Comparison of ENCODE assay signal across 9 cellular contexts in the genomic region with DNA sequence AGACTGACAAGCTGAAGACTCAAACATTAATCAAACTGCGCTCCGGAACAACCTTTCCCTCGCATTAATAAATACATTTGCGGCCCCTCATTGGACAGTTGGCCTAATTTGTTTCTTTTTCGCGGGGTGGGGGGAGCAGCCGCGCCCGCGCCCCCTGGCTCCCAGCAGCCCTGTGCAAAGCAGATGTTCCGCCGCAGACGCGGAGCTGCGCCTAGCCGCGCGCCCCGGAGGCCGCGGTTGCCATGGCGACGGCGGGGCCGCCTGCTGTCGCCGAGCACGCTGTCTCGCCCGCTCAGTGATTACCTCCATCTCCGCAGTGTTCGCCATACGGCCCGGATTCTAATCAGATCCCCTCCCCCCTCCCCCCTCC. TPM values are rescaled to one million over a fixed set of nuclear protein-coding genes. Genes with fewer than 3 reads are reported as not detected.
DNase-seq lines count a peak whose midpoint lies in the region; ATAC-seq and TF ChIP-seq lines count a peak whose summit lies in the region.
"Had no signal": no experiment of that assay in that cellular context is flagged by ENCODE, and none has a peak within 500 bp of the region (broad histone marks: within the 10 kb centered on the region; RNA-seq: fewer than 3 reads in every experiment).

No MANE protein-coding gene starts in this region.

- no peaks in the 10 kb centered on the region for H3K36me3 ChIP-seq in mammary epithelial cell (ENCODE audit: insufficient read depth, low read length)

- ATAC-seq in left lobe of liver (peak; percentile 39), HG02981 (IDR thresholded peaks at IDR 0.05; ENCODE audit: unreplicated experiment) (no peak)

- H3K9ac ChIP-seq in mammary epithelial cell (ENCODE audit: insufficient read depth, low read length), result no peak overlapping the region

- no peaks in the 10 kb centered on the region for H3K27me3 ChIP-seq in mammary epithelial cell (ENCODE audit: insufficient read depth, low read length)

- no peaks in the 10 kb centered on the region for H3K9me3 ChIP-seq in mammary epithelial cell (replicated peaks; ENCODE audit: insufficient read depth, low read length)

- dilution Hi-C loops in mammary epithelial cell (cut with HindIII; ENCODE audit: low sequenced_read_pairs), result no loop called here

- DNase-seq in NCI-H1105 (lab: John Stamatoyannopoulos, UW), result peak; percentile 87
- peak; percentile 41 for DNase-seq in T-helper 22 cell (ENCODE audit: low read depth)
- DNase-seq in mammary epithelial cell, result no peak
- no peak for DNase-seq in left lobe of liver (ENCODE audit: low spot score)
- peak; percentile 41 for DNase-seq in stimulated activated CD8-positive, alpha-beta memory T cell treated with anti-CD3 and anti-CD28 coated beads, Interleukin-12 subunit alpha, Interleukin-12 subunit beta, amount 100 ng/mL, for 4 hours (ENCODE audit: low read depth)
- DNase-seq in ureter (ENCODE audit: low spot score), result no peak

- 12% methylated on average over 12 of the region's 34 CpGs for WGBS in mammary epithelial cell (ENCODE audit: low coverage, missing lambda C conversion rate)

- in situ Hi-C loops in mammary epithelial cell (cut with MboI; ENCODE audit: low sequenced_read_pairs in 2 of 2), result no loop called here

- peak overlapping the region; percentile 96 for H2AFZ ChIP-seq in mammary epithelial cell (ENCODE audit: low read depth, low read length)

- peak overlapping the region; percentile 31; the same call in 1 of the 2 replicates for H3K4me3 ChIP-seq in GM08714 (ENCODE audit: low read length)
- H3K4me3 ChIP-seq in mammary epithelial cell (replicated peaks in 1 of 3; ENCODE audit: insufficient read depth in 1 of 3, low read depth in 2 of 3, low read length in 3 of 3), result peak overlapping the region; percentile 24 to 30 (median 29)

- BruUV-seq in mammary epithelial cell (replicated peaks; lab: Mats Ljungman, UMichigan), result no TSS peak

- H3K27ac ChIP-seq in mammary epithelial cell (ENCODE audit: insufficient read depth, low read depth, low read length), result no peak overlapping the region

- no peaks in the 10 kb centered on the region for H4K20me1 ChIP-seq in mammary epithelial cell (ENCODE audit: insufficient read depth, low read length)

- no peak for TF ChIP-seq CTCF in mammary epithelial cell (conservative IDR thresholded peaks at IDR 0.05 in 1 of 2, IDR thresholded peaks at IDR 0.05 in 1 of 2; ENCODE audit: extremely low read depth in 1 of 2, insufficient read depth in 1 of 2, low read depth in 1 of 2, low read length in 2 of 2)

- H3K4me2 ChIP-seq in mammary epithelial cell (ENCODE audit: insufficient read depth, low read depth, low read length), result peak overlapping the region; percentile 91

- peaks cover 8% of the 10 kb centered on the region for H3K4me1 ChIP-seq in mammary epithelial cell (ENCODE audit: insufficient read depth, low read length)

- intact Hi-C loops in mammary epithelial cell (cut with micrococcal nuclease), result no loop called here

- H3K79me2 ChIP-seq in mammary epithelial cell (ENCODE audit: insufficient read depth, low read length), result no peaks in the 10 kb centered on the region

- CTCF ChIA-PET in mammary epithelial cell (lab: Charles Lee; ENCODE audit: low non-redundant PET), result interaction anchor here (0.6 kb wide), 2 partner anchors 43 to 63 kb away, joined by 8 to 9 read pairs; no protein-coding TSS in a partner anchor

RNA-seq across cellular contexts. Expression of gene COPZ2, which starts 25.5 kb away (rescaled TPM):
- total RNA-seq in mammary epithelial cell (10 to 100 TPM; 11.2 to 46.2 TPM), left lobe of liver (23.1 TPM), ureter (29.1 TPM)
- polyA plus RNA-seq in mammary epithelial cell, result 15.6 TPM
- polyA minus RNA-seq in mammary epithelial cell, result 14.1 TPM

RNA-seq across cellular contexts. Expression of gene NFE2L1, which starts 36.0 kb away (rescaled TPM):
- total RNA-seq in mammary epithelial cell (100 to 1,000 TPM; 283 to 291 TPM), left lobe of liver (150 TPM), ureter (143 TPM)
- 138 TPM for polyA plus RNA-seq in mammary epithelial cell
- polyA minus RNA-seq in mammary epithelial cell, result 315 TPM

RNA-seq across cellular contexts. Expression of gene CDK5RAP3, which starts 41.2 kb away (rescaled TPM):
- total RNA-seq in mammary epithelial cell (100 to 1,000 TPM in 1 of 2 donors, 10 to 100 TPM in 1; 35.3 to 116 TPM), left lobe of liver (107 TPM), ureter (207 TPM)
- polyA plus RNA-seq in mammary epithelial cell, result 70.6 TPM
- polyA minus RNA-seq in mammary epithelial cell, result 121 TPM

RNA-seq across cellular contexts. Expression of gene PRR15L, which starts 54.5 kb away (rescaled TPM):
- total RNA-seq in mammary epithelial cell, result under 1 TPM; 0.33 to 0.50 TPM
- polyA plus RNA-seq in mammary epithelial cell, result 0.74 TPM
- polyA minus RNA-seq in mammary epithelial cell, result not detected
- total RNA-seq in left lobe of liver, result 1.3 TPM
- 12.2 TPM for total RNA-seq in ureter
- total RNA-seq: T-helper 1 cell treated with Interleukin-12 subunit alpha and Interleukin-12 subunit beta and Interleukin-4 antibody, amounts not matched to agents 30 ng/mL and 1 ng/mL, for 36 hours had no signal

Comparison
In these comparisons a context has a peak if more than half of its experiments do, and no peak if none do; other contexts are left out.
1. DNase-seq: peak in NCI-H1105 (single experiment), T-helper 22 cell (single experiment) and stimulated activated CD8-positive, alpha-beta memory T cell treated with anti-CD3 and anti-CD28 coated beads, Interleukin-12 subunit alpha, Interleukin-12 subunit beta, amount 100 ng/mL, for 4 hours (single experiment); none in mammary epithelial cell (single experiment), left lobe of liver (single experiment) and ureter (single experiment).